Comparison of ENCODE assay signal across 8 cellular contexts in genomic region chr12:49098035-49098451, GRCh38. TPM values are rescaled to one million over a fixed set of nuclear protein-coding genes. Genes with fewer than 3 reads are reported as not detected.
DNase-seq lines count a peak whose midpoint lies in the region; ATAC-seq and TF ChIP-seq lines count a peak whose summit lies in the region.

No MANE protein-coding gene starts in this region.

- RAD21 ChIA-PET in HCT116 (lab: Charles Lee; ENCODE audit: low non-redundant PET in 1 of 2, low total read pairs in 2 of 2, uncharacterized antibody in 2 of 2, unreplicated experiment in 2 of 2): no interaction called here

- WGBS in adrenal gland, 4 donors: 46 to 73% (median 63%) methylated on average over 2 to 4 of the region's 4 CpGs

- POLR2A ChIA-PET in HCT116 (lab: Charles Lee): interaction anchor here (0.8 to 1.2 kb wide), 4 partner anchors 10 to 33 kb away, joined by 3 to 5 read pairs (median 4); partner anchors contain the start of genes LMBR1L and TUBA1B

- H3K27ac ChIP-seq in HCT116 (ENCODE audit: low read depth, low read length): no peak overlapping the region
- H3K27ac ChIP-seq in adrenal gland: no peak overlapping the region

- CTCF ChIA-PET in HCT116 (lab: Charles Lee): interaction anchor here (0.7 to 4.9 kb wide), 11 partner anchors 10 to 91 kb away, joined by 3 to 59 read pairs (median 5); partner anchors contain the start of genes RHEBL1, TUBA1A and TUBA1B

- no peaks in the 10 kb centered on the region for H3K4me1 ChIP-seq in HCT116 (ENCODE audit: control insufficient read depth in 1 of 2, insufficient read depth in 2 of 2, low read length in 2 of 2)
- peaks cover 10 to 14% of the 10 kb centered on the region in 2 donors for H3K4me1 ChIP-seq in adrenal gland (replicated peaks in 1 of 2)

- no TSS peak for BruUV-seq in HCT116 (replicated peaks; lab: Mats Ljungman, UMichigan)

- no peak overlapping the region for H2AFZ ChIP-seq in HCT116 (ENCODE audit: low read depth, low read length, poor library complexity, severe bottlenecking)

- H3K36me3 ChIP-seq in HCT116 (ENCODE audit: control insufficient read depth in 1 of 2, insufficient read depth in 2 of 2, low read length in 2 of 2) (peaks cover 8 to 12% of the 10 kb centered on the region in 2 experiments; a peak in 1 of 4 replicates), adrenal gland (replicated peaks in 1 of 2) (peaks cover 0 to 63% of the 10 kb centered on the region in 2 donors)

- H4K20me1 ChIP-seq in HCT116 (ENCODE audit: insufficient read depth): no peaks in the 10 kb centered on the region

- H3K9me3 ChIP-seq in HCT116 (ENCODE audit: control insufficient read depth in 1 of 2, insufficient read depth in 1 of 2, low read depth in 1 of 2, low read length in 2 of 2) (no peaks in the 10 kb centered on the region), adrenal gland (replicated peaks in 1 of 3) (no peaks in the 10 kb centered on the region)

- H3K4me3 ChIP-seq in HCT116 (replicated peaks in 1 of 2; ENCODE audit: low read depth in 1 of 2, low read length in 2 of 2) (no peak overlapping the region), adrenal gland (no peak overlapping the region)

- peak; percentile 53 for TF ChIP-seq RAD21 in HCT116 (IDR thresholded peaks at IDR 0.05; ENCODE audit: low read depth)

- no peaks in the 10 kb centered on the region for H3K9me2 ChIP-seq in HCT116 (ENCODE audit: insufficient read depth)

- H3K4me2 ChIP-seq in HCT116 (ENCODE audit: low read length): no peak overlapping the region

- TF ChIP-seq CTCF in HCT116 (IDR thresholded peaks at IDR 0.05 in 2 of 3, conservative IDR thresholded peaks at IDR 0.05 in 1 of 3; ENCODE audit: borderline replicate concordance in 1 of 3, insufficient read depth in 1 of 3, low read depth in 2 of 3, low read length in 2 of 3) (peak; percentile 52 to 84 (median 79); a peak in 5 of 6 replicates), adrenal gland (IDR thresholded peaks at IDR 0.05) (peak; percentile 53 to 71 (median 64))

- no peak overlapping the region for H3K9ac ChIP-seq in HCT116 (ENCODE audit: low read length)

- TF ChIP-seq POLR2A in HCT116 (IDR thresholded peaks at IDR 0.05; ENCODE audit: borderline replicate concordance, extremely low read depth, insufficient read depth, insufficient read length): no peak
- no peak for TF ChIP-seq POLR2A in adrenal gland (IDR thresholded peaks at IDR 0.05)

- peak; percentile 61 for DNase-seq in CD1c-positive myeloid dendritic cell (ENCODE audit: extremely low spot score)
- no peak for DNase-seq in HCT116 (ENCODE audit: low read depth, low spot score)
- peak; percentile 27 to 55 (median 42) for DNase-seq in T-helper 1 cell
- peak; percentile 34 to 75 (median 45) for DNase-seq in adrenal gland
- DNase-seq in iPS-NIHi7 (ENCODE audit: extremely low spot score): peak; percentile 89
- DNase-seq in stimulated activated CD4-positive, alpha-beta T cell treated with anti-CD3 and anti-CD28 coated beads, Interleukin-2, amount 100 ng/mL, for 24 hours: peak; percentile 73

- ATAC-seq in HCT116 (peak; percentile 82), HG02588 (IDR thresholded peaks at IDR 0.05; ENCODE audit: unreplicated experiment) (no peak), HG03039 (IDR thresholded peaks at IDR 0.05; ENCODE audit: unreplicated experiment) (no peak)

- intact Hi-C loops in HCT116 (cut with micrococcal nuclease): no loop called here
- intact Hi-C loops in adrenal gland (cut with DNase I): no loop called here

- H3K27me3 ChIP-seq in HCT116 (ENCODE audit: insufficient read depth, low read length): no peaks in the 10 kb centered on the region
- H3K27me3 ChIP-seq in adrenal gland: peaks cover 1% of the 10 kb centered on the region

- no peaks in the 10 kb centered on the region for H3K79me2 ChIP-seq in HCT116 (ENCODE audit: insufficient read depth, low read length)

TF ChIP-seq in HCT116, 20 proteins besides CTCF, POLR2A, EP300 and RAD21:
- TF ChIP-seq SP1 (IDR thresholded peaks at IDR 0.05; ENCODE audit: low read depth) (no peak), SIN3A (IDR thresholded peaks at IDR 0.05; ENCODE audit: low read depth) (no peak), POLR2AphosphoS5 (IDR thresholded peaks at IDR 0.05; ENCODE audit: low read depth, low read length) (no peak), ZNF274 (IDR thresholded peaks at IDR 0.05; ENCODE audit: low read depth, low read length) (no peak), SRF (IDR thresholded peaks at IDR 0.05; ENCODE audit: low read depth) (no peak), REST (IDR thresholded peaks at IDR 0.05; ENCODE audit: low read depth) (no peak), ATF3 (IDR thresholded peaks at IDR 0.05) (no peak), JUND (IDR thresholded peaks at IDR 0.05) (no peak), YY1 (IDR thresholded peaks at IDR 0.05; ENCODE audit: extremely low read depth, insufficient replicate concordance, low read depth, low read length) (no peak), CEBPB (IDR thresholded peaks at IDR 0.05; ENCODE audit: low read depth) (no peak), EGR1 (IDR thresholded peaks at IDR 0.05; ENCODE audit: low read depth) (no peak), FOSL1 (IDR thresholded peaks at IDR 0.05; ENCODE audit: low read depth) (no peak), CBX3 (IDR thresholded peaks at IDR 0.05; ENCODE audit: low read depth) (no peak), EZH2phosphoT487 (IDR thresholded peaks at IDR 0.05; ENCODE audit: borderline replicate concordance) (no peak), ZFX (IDR thresholded peaks at IDR 0.05) (no peak), ELF1 (IDR thresholded peaks at IDR 0.05; ENCODE audit: borderline replicate concordance, low read depth) (no peak), EZH2 (IDR thresholded peaks at IDR 0.05) (no peak)
- TF ChIP-seq, protein P1, sequence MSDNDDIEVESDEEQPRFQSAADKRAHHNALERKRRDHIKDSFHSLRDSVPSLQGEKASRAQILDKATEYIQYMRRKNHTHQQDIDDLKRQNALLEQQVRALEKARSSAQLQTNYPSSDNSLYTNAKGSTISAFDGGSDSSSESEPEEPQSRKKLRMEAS (IDR thresholded peaks at IDR 0.05): no peak

RNA-seq across cellular contexts. Expression of gene DHH, which starts 3.4 kb away (rescaled TPM):
- total RNA-seq in HCT116 (2021; ENCODE audit: unreplicated experiment) (0.22 TPM), adrenal gland (1 to 10 TPM in 1 of 8 donors, under 1 TPM in 7; 0.18 to 1.0 (median 0.50) TPM)
- polyA plus RNA-seq in HCT116 (2012): 0.05 and 0.09 TPM in 2 replicates
- under 1 TPM; 0.13 to 0.84 (median 0.16) TPM for polyA plus RNA-seq in adrenal gland

RNA-seq across cellular contexts. Expression of gene LMBR1L, which starts 12.6 kb away (rescaled TPM):
- total RNA-seq in HCT116 (2021; ENCODE audit: unreplicated experiment) (44.4 TPM), adrenal gland (10 to 100 TPM; 20.6 to 97.7 (median 74.3) TPM)
- 45.9 and 50.5 TPM in 2 replicates for polyA plus RNA-seq in HCT116 (2012)
- 100 to 1,000 TPM in 2 of 3 donors, 10 to 100 TPM in 1; 30.3 to 136 (median 121) TPM for polyA plus RNA-seq in adrenal gland

RNA-seq across cellular contexts. Expression of gene RHEBL1, which starts 28.3 kb away (rescaled TPM):
- total RNA-seq in HCT116 (2021; ENCODE audit: unreplicated experiment) (2.8 TPM), adrenal gland (1 to 10 TPM in 1 of 8 donors, under 1 TPM in 3, not detected in 4; 0.28 to 1.8 (median 0.34) TPM)
- 2.9 and 4.2 TPM in 2 replicates for polyA plus RNA-seq in HCT116 (2012)
- under 1 TPM; 0.26 to 0.71 (median 0.32) TPM for polyA plus RNA-seq in adrenal gland

RNA-seq across cellular contexts. Expression of gene TUBA1B, which starts 33.2 kb away (rescaled TPM):
- total RNA-seq in HCT116 (2021; ENCODE audit: unreplicated experiment) (1,628 TPM), adrenal gland (100 to 1,000 TPM; 174 to 669 (median 377) TPM)
- 2,103 and 2,243 TPM in 2 replicates for polyA plus RNA-seq in HCT116 (2012)
- 100 to 1,000 TPM; 190 to 830 (median 244) TPM for polyA plus RNA-seq in adrenal gland

RNA-seq across cellular contexts. Expression of gene KMT2D, which starts 37.4 kb away (rescaled TPM):
- 71.3 TPM for total RNA-seq in HCT116 (2021; ENCODE audit: unreplicated experiment)
- 48.0 and 54.6 TPM in 2 replicates for polyA plus RNA-seq in HCT116 (2012)
- total RNA-seq in adrenal gland: 10 to 100 TPM; 37.3 to 80.9 (median 56.6) TPM
- 100 to 1,000 TPM in 1 of 3 donors, 10 to 100 TPM in 2; 25.6 to 140 (median 31.4) TPM for polyA plus RNA-seq in adrenal gland
